11 cellular contexts compared by ENCODE assay signal in genomic region chr5:112690605-112691340, GRCh38.
"Had no signal": no experiment of that assay in that cellular context is flagged by ENCODE, and none has a peak within 500 bp of the region (broad histone marks: within the 10 kb centered on the region; RNA-seq: fewer than 3 reads in every experiment).

No MANE protein-coding gene starts in this region.

- H3K4me2 ChIP-seq: hepatocyte, smooth muscle cell had no signal

- H3K27me3 Mint-ChIP-seq: progenitor cell of endocrine pancreas had no signal

- H3K79me2 ChIP-seq: hepatocyte had no signal

- FAIRE-seq: colon had no signal

- H3K27ac ChIP-seq: hepatocyte, ovary had no signal

- H3K36me3 ChIP-seq: ovary had no signal

- ATAC-seq: left ventricle myocardium superior; naive thymus-derived CD4-positive, alpha-beta T cell; right cardiac atrium had no signal

- H2AFZ ChIP-seq: hepatocyte had no signal

- H3K4me3 ChIP-seq: hepatocyte, lung, ovary, smooth muscle cell had no signal

- DNase-seq: left ventricle myocardium superior; ovary; right cardiac atrium; stimulated activated naive CD4-positive, alpha-beta T cell treated with Interleukin-2 at 50 U/mL for 16 hours had no signal

- H3K27me3 ChIP-seq: hepatocyte, ovary had no signal

- H3K27ac Mint-ChIP-seq: naive thymus-derived CD4-positive, alpha-beta T cell; progenitor cell of endocrine pancreas had no signal

- H3K9me3 Mint-ChIP-seq: neural crest cell had no signal

- H3K9me3 ChIP-seq: ovary had no signal

- H3K4me3 Mint-ChIP-seq: naive thymus-derived CD4-positive, alpha-beta T cell; neural crest cell had no signal

- H3K4me1 Mint-ChIP-seq: naive thymus-derived CD4-positive, alpha-beta T cell had no signal
